ENCODE assay signal across 18 cellular contexts in genomic region chr9:122445155-122445749, GRCh38. TPM values are rescaled to one million over a fixed set of nuclear protein-coding genes. Genes with fewer than 3 reads are reported as not detected.
A peak's percentile ranks its signal among the peaks of the same experiment; 100 is the strongest.
DNase-seq lines count a peak whose midpoint lies in the region; ATAC-seq and TF ChIP-seq lines count a peak whose summit lies in the region.
"Had no signal": no experiment of that assay in that cellular context is flagged by ENCODE, and none has a peak within 500 bp of the region (broad histone marks: within the 10 kb centered on the region; RNA-seq: fewer than 3 reads in every experiment).

No MANE protein-coding gene starts in this region.

- peak; percentile 30 for ATAC-seq in left lung

- TF ChIP-seq CTCF in AG09319 (IDR thresholded peaks at IDR 0.05; ENCODE audit: low read depth, low read length) (peak; percentile 20), left lung (IDR thresholded peaks at IDR 0.05) (no peak)

- H3K36me3 ChIP-seq in left lung, result no peaks in the 10 kb centered on the region
- no peaks in the 10 kb centered on the region for H3K36me3 ChIP-seq in SJCRH30
- H3K36me3 ChIP-seq: SJSA1 had no signal

- H3K9me3 ChIP-seq in left lung (peaks cover 0 to 6% of the 10 kb centered on the region in 2 donors), SJCRH30 (replicated peaks) (peaks cover 8% of the 10 kb centered on the region)
- H3K9me3 ChIP-seq: SJSA1 had no signal

- H3K4me1 ChIP-seq in left lung (no peaks in the 10 kb centered on the region), SJCRH30 (no peaks in the 10 kb centered on the region)

- peaks cover 0 to 5% of the 10 kb centered on the region in 2 donors for H3K27me3 ChIP-seq in left lung
- H3K27me3 ChIP-seq in SJCRH30, result no peaks in the 10 kb centered on the region
- H3K27me3 ChIP-seq: SJSA1 had no signal

- DNase-seq in AG09319 (ENCODE audit: extremely low read depth, low read depth) (peak; percentile 83), LHCN-M2 (ENCODE audit: low read depth) (peak; percentile 54), brain pericyte (ENCODE audit: low read depth, low spot score) (peak; percentile 26), left lung (no peak), SJCRH30 (no peak), hypothalamus (lab: John Stamatoyannopoulos, UW) (no peak), inferior parietal cortex (ENCODE audit: extremely low spot score) (no peak)
- no peak for DNase-seq in activated CD4-positive, alpha-beta T cell treated with anti-CD3 and anti-CD28 coated beads for 48 hours
- DNase-seq: activated CD4-positive, alpha-beta T cell treated with anti-CD3 and anti-CD28 coated beads, Interleukin-2, amount 10 ng/mL, durations not matched to agents 7 days and 5 days; AML-193; NCI-H1436; stimulated activated CD4-positive, alpha-beta T cell treated with anti-CD3 and anti-CD28 coated beads, Interleukin-15, amount 100 ng/mL, for 24 hours had no signal

- no peak overlapping the region for H3K4me3 ChIP-seq in left lung
- no peak overlapping the region for H3K4me3 ChIP-seq in SJCRH30
- H3K4me3 ChIP-seq: SJSA1 had no signal

- intact Hi-C loops in left lung (cut with DNase I), result loop anchor here in 1 of 2 donors (10.0 kb wide), 1 partner anchor 70 kb away; the partner anchor contains the start of gene PTGS1

- no peak overlapping the region for H3K27ac ChIP-seq in left lung
- no peak overlapping the region for H3K27ac ChIP-seq in SJCRH30
- H3K27ac ChIP-seq: HL-60, SJSA1 had no signal

RNA-seq across cellular contexts. Expression of gene OR1J1, which starts 32.5 kb away (rescaled TPM):
- not detected in 2 replicates for total RNA-seq in LHCN-M2 (2014; rRNA removed)
- polyA plus RNA-seq in LHCN-M2 (2012), result not detected
- not detected for total RNA-seq in left lung
- not detected in 2 replicates for total RNA-seq in SJCRH30 (2014; rRNA removed; shearing (Covaris generic))
- total RNA-seq: activated CD4-positive, alpha-beta T cell treated with anti-CD3 and anti-CD28 coated beads, Interleukin-2, amount 10 ng/mL, durations not matched to agents 7 days and 5 days; cerebellum; lower leg skin; NCI-H460; progenitor cell of endocrine pancreas; SJSA1 had no signal

Comparison
In these comparisons a context has a peak if more than half of its experiments do, and no peak if none do; other contexts are left out.
1. DNase-seq: peak in AG09319 (single experiment), LHCN-M2 (single experiment) and brain pericyte (single experiment); none in left lung (0 of 2), activated CD4-positive, alpha-beta T cell treated with anti-CD3 and anti-CD28 coated beads for 48 hours (single experiment), SJCRH30 (0 of 2), hypothalamus (0 of 51) and inferior parietal cortex (single experiment).